8 cellular contexts compared by ENCODE assay signal in the genomic region with DNA sequence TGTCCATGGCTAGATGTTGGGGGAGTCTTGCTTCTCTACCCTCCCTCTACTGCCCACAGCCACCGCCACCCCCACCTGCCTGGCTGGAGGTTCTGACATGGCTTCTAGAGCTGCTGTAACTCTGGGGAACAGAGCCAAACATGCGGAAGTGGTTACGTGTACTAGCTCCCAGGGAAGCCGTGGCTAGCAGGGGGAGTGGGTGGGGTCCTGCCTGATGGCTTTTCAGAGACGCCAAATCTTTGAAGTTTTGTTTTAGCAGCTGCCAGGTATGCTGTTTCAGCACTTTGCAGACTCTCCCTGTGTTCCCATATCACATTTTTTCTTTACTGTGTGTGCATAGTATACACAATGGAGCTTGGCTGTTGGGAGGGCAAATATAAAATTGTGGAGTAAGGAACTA.
DNase-seq lines count a peak whose midpoint lies in the region; ATAC-seq, FAIRE-seq and TF ChIP-seq lines count a peak whose summit lies in the region.

No MANE protein-coding gene starts in this region.

- H3K4me2 ChIP-seq in GM23248 (ENCODE audit: unreplicated experiment), result peak overlapping the region; percentile 56
- H3K4me2 ChIP-seq in PC-9, result peak overlapping the region; percentile 64

- BruUV-seq in PC-9 (replicated peaks; lab: Mats Ljungman, UMichigan), result no TSS peak

- no peaks in the 10 kb centered on the region for H3K27me3 ChIP-seq in GM23248 (replicated peaks; ENCODE audit: insufficient read depth)
- H3K27me3 ChIP-seq in PC-9 (ENCODE audit: insufficient read depth, low read depth), result no peaks in the 10 kb centered on the region
- no peaks in the 10 kb centered on the region for H3K27me3 ChIP-seq in adipocyte (replicated peaks; ENCODE audit: control insufficient read depth, insufficient read depth, low read length)
- no peaks in the 10 kb centered on the region for H3K27me3 ChIP-seq in lung (ENCODE audit: control insufficient read depth, insufficient read depth)

- DNase-seq in GM23248 (peak; percentile 78), PC-9 (peak; percentile 93 to 94), adipocyte (ENCODE audit: low read depth) (peak; percentile 32), lung (ENCODE audit: low spot score) (peak; percentile 86), urothelium cell line (ENCODE audit: low spot score) (peak; percentile 76), NCI-H2107 treated with DMSO at 0.1 percent for 48 hours (lab: John Stamatoyannopoulos, UW; ENCODE audit: unreplicated experiment) (no peak), NK-92 (lab: John Stamatoyannopoulos, UW; ENCODE audit: unreplicated experiment) (no peak)

- CTCF ChIA-PET in PC-9 (lab: Charles Lee), result interaction anchor here (0.6 to 2.6 kb wide), 8 partner anchors 10 to 522 kb away, joined by 3 to 14 read pairs (median 3); no protein-coding TSS in a partner anchor

- H3F3A ChIP-seq in GM23248 (ENCODE audit: insufficient read depth), result peaks cover 18% of the 10 kb centered on the region
- H3F3A ChIP-seq in PC-9 (ENCODE audit: insufficient read depth, low read depth), result peaks cover 35% of the 10 kb centered on the region

- POLR2A ChIA-PET in PC-9 (lab: Charles Lee; ENCODE audit: unreplicated experiment), result interaction anchor here (0.6 to 0.8 kb wide), 7 partner anchors 8 to 1758 kb away, joined by 3 to 10 read pairs (median 5); no protein-coding TSS in a partner anchor

- H3K9me3 ChIP-seq in GM23248 (ENCODE audit: low read depth), result no peaks in the 10 kb centered on the region
- H3K9me3 ChIP-seq in PC-9 (ENCODE audit: insufficient read depth, low read depth), result no peaks in the 10 kb centered on the region; the same call in 1 of the 2 replicates
- no peaks in the 10 kb centered on the region for H3K9me3 ChIP-seq in adipocyte (ENCODE audit: control insufficient read depth, low read length)
- no peaks in the 10 kb centered on the region for H3K9me3 ChIP-seq in lung (ENCODE audit: control insufficient read depth in 2 of 2, insufficient read depth in 1 of 2, low read length in 1 of 2)

- H4K20me1 ChIP-seq in GM23248 (ENCODE audit: insufficient read depth) (no peaks in the 10 kb centered on the region), PC-9 (ENCODE audit: insufficient read depth) (no peaks in the 10 kb centered on the region)

- H3K9me2 ChIP-seq in GM23248 (ENCODE audit: insufficient read depth) (no peaks in the 10 kb centered on the region), PC-9 (ENCODE audit: insufficient read depth) (no peaks in the 10 kb centered on the region)

- TF ChIP-seq CTCF in PC-9 (conservative IDR thresholded peaks at IDR 0.05) (no peak), lung (IDR thresholded peaks at IDR 0.05; ENCODE audit: control extremely low read depth, extremely low read depth) (no peak)

- H3K79me2 ChIP-seq in GM23248 (ENCODE audit: insufficient read depth), result no peaks in the 10 kb centered on the region
- H3K79me2 ChIP-seq in PC-9 (ENCODE audit: low read depth), result no peaks in the 10 kb centered on the region

- intact Hi-C loops in PC-9 (cut with micrococcal nuclease; ENCODE audit: unreplicated experiment), result loop anchor here (1.0 kb wide), 1 partner anchor 10 kb away; no protein-coding TSS in a partner anchor

- H3K36me3 ChIP-seq in GM23248 (ENCODE audit: low read depth) (no peaks in the 10 kb centered on the region), PC-9 (ENCODE audit: low read depth) (0 out of 2 replicates have a peak, but pooled peaks cover 3% of the 10 kb centered on the region), adipocyte (ENCODE audit: control insufficient read depth, insufficient read depth, low read length, severe bottlenecking) (no peaks in the 10 kb centered on the region), lung (ENCODE audit: control insufficient read depth in 2 of 2, insufficient read depth in 2 of 2, low read length in 2 of 2) (peaks cover 0 to 2% of the 10 kb centered on the region in 2 donors)

- FAIRE-seq in urothelium cell line (lab: Jason Lieb, UNC), result no peak

- peak overlapping the region; percentile 56 for H3K9ac ChIP-seq in GM23248
- no peak overlapping the region for H3K9ac ChIP-seq in adipocyte (ENCODE audit: low read length)

- H2AFZ ChIP-seq in GM23248 (peak overlapping the region; percentile 35), PC-9 (peak overlapping the region; percentile 52)

- H3K4me1 ChIP-seq in GM23248 (ENCODE audit: insufficient read depth), result peaks cover 47% of the 10 kb centered on the region
- peaks cover 42% of the 10 kb centered on the region for H3K4me1 ChIP-seq in PC-9 (replicated peaks; ENCODE audit: insufficient read depth)
- H3K4me1 ChIP-seq in adipocyte (ENCODE audit: control insufficient read depth, insufficient read depth, low read length), result peaks cover 22% of the 10 kb centered on the region
- peaks cover 3 to 5% of the 10 kb centered on the region in 2 donors for H3K4me1 ChIP-seq in lung (ENCODE audit: control insufficient read depth in 2 of 2, insufficient read depth in 2 of 2, low read length in 2 of 2)

- peak; percentile 74 for ATAC-seq in lung (ENCODE audit: insufficient read depth, low FRiP score)
- ATAC-seq in HG03439 (IDR thresholded peaks at IDR 0.05; ENCODE audit: unreplicated experiment), result no peak

- WGBS in GM23248 (ENCODE audit: low coverage in 1 of 2, low lambda C conversion rate in 2 of 2, missing lambda C conversion rate in 2 of 2), 2 experiments, result 1 to 2% methylated on average over 5 of the region's 5 CpGs
- 37 to 41% methylated on average over 5 of the region's 5 CpGs for WGBS in lung, 2 donors

- H3K4me3 ChIP-seq in GM23248, result peak overlapping the region; percentile 21
- peak overlapping the region; percentile 29; the same call in 1 of the 2 replicates for H3K4me3 ChIP-seq in PC-9
- peak overlapping the region; percentile 30 for H3K4me3 ChIP-seq in adipocyte (ENCODE audit: low read length)
- H3K4me3 ChIP-seq in lung, result no peak overlapping the region

- peak overlapping the region; percentile 68 for H3K27ac ChIP-seq in GM23248
- peak overlapping the region; percentile 86 for H3K27ac ChIP-seq in PC-9
- peak overlapping the region in 1 of 2 donors; percentile 46 for H3K27ac ChIP-seq in lung (ENCODE audit: low read depth in 1 of 2, low read length in 1 of 2)

- in situ Hi-C loops in GM23248 (cut with MboI), result no loop called here

Comparison
In these comparisons a context has a peak if more than half of its experiments do, and no peak if none do; other contexts are left out.
1. DNase-seq: peak in GM23248 (single experiment), PC-9 (2 of 2), adipocyte (single experiment), lung (single experiment) and urothelium cell line (single experiment); none in NCI-H2107 treated with DMSO at 0.1 percent for 48 hours (single experiment) and NK-92 (single experiment).